11 cellular contexts compared by ENCODE assay signal in the genomic region with DNA sequence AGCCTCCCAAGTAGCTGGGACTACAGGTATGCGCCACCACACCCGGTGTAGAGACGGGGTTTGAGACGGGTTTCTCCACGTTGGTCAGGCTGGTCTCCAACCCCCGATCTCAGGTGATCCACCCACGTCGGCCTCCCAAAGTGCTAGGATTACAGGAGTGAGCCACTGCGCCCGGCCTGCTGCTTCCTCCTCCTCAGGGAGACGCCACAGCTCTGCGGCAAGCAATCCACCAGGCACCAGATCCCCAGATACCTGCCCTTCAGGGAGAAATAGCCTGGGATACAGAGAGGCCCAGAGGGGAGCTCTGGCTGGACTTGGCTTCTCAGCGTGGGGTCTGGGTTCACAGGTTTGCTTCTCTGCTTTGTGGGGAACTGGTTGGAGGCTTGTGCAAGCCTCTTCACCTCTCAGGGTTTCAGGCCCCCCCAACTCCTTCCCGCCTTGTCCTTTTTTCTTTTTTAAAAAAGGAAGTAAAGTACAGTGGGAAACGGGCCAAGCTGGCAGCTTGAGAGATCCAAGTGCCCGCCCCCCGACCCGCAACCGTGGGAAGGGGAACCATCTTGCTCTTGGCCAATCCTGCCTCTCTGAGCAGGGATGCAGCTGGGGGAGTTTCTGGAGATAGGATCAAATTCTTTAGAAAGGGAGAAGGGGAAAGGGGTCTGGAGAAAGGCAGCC. TPM values are rescaled to one million over a fixed set of nuclear protein-coding genes. Genes with fewer than 3 reads are reported as not detected.
A peak's percentile ranks its signal among the peaks of the same experiment; 100 is the strongest.
DNase-seq lines count a peak whose midpoint lies in the region; ATAC-seq and TF ChIP-seq lines count a peak whose summit lies in the region.
"Had no signal": no experiment of that assay in that cellular context is flagged by ENCODE, and none has a peak within 500 bp of the region (broad histone marks: within the 10 kb centered on the region; RNA-seq: fewer than 3 reads in every experiment).

No MANE protein-coding gene starts in this region.

- peaks cover 54% of the 10 kb centered on the region for H3K4me1 ChIP-seq in SJSA1 (replicated peaks)

- no peak for DNase-seq in activated CD4-positive, alpha-beta T cell treated with anti-CD3 and anti-CD28 coated beads, Interleukin-2, amount 10 ng/mL, durations not matched to agents 24 days and 14 days
- DNase-seq in activated CD4-positive, alpha-beta T cell treated with anti-CD3 and anti-CD28 coated beads for 1 hour: no peak
- DNase-seq in SJSA1 (ENCODE audit: low read depth in 1 of 2, low spot score in 2 of 2) (peak in 1 of 2 experiments; percentile 46), glutamatergic neuron (no peak), NCI-H1092 (lab: John Stamatoyannopoulos, UW) (no peak)
- DNase-seq in central memory CD4-positive, alpha-beta T cell: no peak
- DNase-seq: ACHN; effector CD4-positive, alpha-beta T cell; NCI-H82 had no signal

- ATAC-seq in stimulated activated memory B cell treated with anti-CD40 and anti-IgM and Interleukin-4, amounts not matched to agents 10 μg/mL and 1 μg/mL and 100 μg/mL, for 72 hours: no peak
- no peak for ATAC-seq in GM18861 (IDR thresholded peaks at IDR 0.05; ENCODE audit: unreplicated experiment)

- no peaks in the 10 kb centered on the region for H3K27me3 Mint-ChIP-seq in activated CD4-positive, alpha-beta T cell treated with anti-CD3 and anti-CD28 coated beads, Interleukin-2, amount 10 ng/mL, durations not matched to agents 24 days and 14 days
- H3K27me3 Mint-ChIP-seq in glutamatergic neuron (ENCODE audit: unreplicated experiment): peaks cover 18% of the 10 kb centered on the region
- peaks cover 26% of the 10 kb centered on the region for H3K27me3 Mint-ChIP-seq in stimulated activated memory B cell treated with anti-CD40 and anti-IgM and Interleukin-4, amounts not matched to agents 10 μg/mL and 1 μg/mL and 100 μg/mL, for 72 hours

- peak overlapping the region; percentile 90 for H3K4me3 ChIP-seq in SJSA1

- no peak overlapping the region for H3K27ac Mint-ChIP-seq in activated CD4-positive, alpha-beta T cell treated with anti-CD3 and anti-CD28 coated beads, Interleukin-2, amount 10 ng/mL, durations not matched to agents 24 days and 14 days
- no peak overlapping the region for H3K27ac Mint-ChIP-seq in glutamatergic neuron (ENCODE audit: unreplicated experiment)
- no peak overlapping the region for H3K27ac Mint-ChIP-seq in stimulated activated memory B cell treated with anti-CD40 and anti-IgM and Interleukin-4, amounts not matched to agents 10 μg/mL and 1 μg/mL and 100 μg/mL, for 72 hours

- no peak for TF ChIP-seq CTCF in glutamatergic neuron (IDR thresholded peaks at IDR 0.05; ENCODE audit: partially characterized antibody, unreplicated experiment)

- peaks cover 13% of the 10 kb centered on the region for H3K4me1 Mint-ChIP-seq in activated CD4-positive, alpha-beta T cell treated with anti-CD3 and anti-CD28 coated beads, Interleukin-2, amount 10 ng/mL, durations not matched to agents 24 days and 14 days
- peaks cover 9% of the 10 kb centered on the region for H3K4me1 Mint-ChIP-seq in glutamatergic neuron (ENCODE audit: low read depth, unreplicated experiment)
- peaks cover 24% of the 10 kb centered on the region for H3K4me1 Mint-ChIP-seq in stimulated activated memory B cell treated with anti-CD40 and anti-IgM and Interleukin-4, amounts not matched to agents 10 μg/mL and 1 μg/mL and 100 μg/mL, for 72 hours

- peak overlapping the region; percentile 67 for H3K4me3 Mint-ChIP-seq in activated CD4-positive, alpha-beta T cell treated with anti-CD3 and anti-CD28 coated beads, Interleukin-2, amount 10 ng/mL, durations not matched to agents 24 days and 14 days
- H3K4me3 Mint-ChIP-seq in glutamatergic neuron (ENCODE audit: unreplicated experiment): peak overlapping the region; percentile 30
- peak overlapping the region; percentile 56 for H3K4me3 Mint-ChIP-seq in stimulated activated memory B cell treated with anti-CD40 and anti-IgM and Interleukin-4, amounts not matched to agents 10 μg/mL and 1 μg/mL and 100 μg/mL, for 72 hours

- intact Hi-C loops in activated CD4-positive, alpha-beta T cell treated with anti-CD3 and anti-CD28 coated beads, Interleukin-2, amount 10 ng/mL, durations not matched to agents 24 days and 14 days (cut with micrococcal nuclease): loop anchor here (2.0 to 5.0 kb wide), 3 partner anchors 79 to 1576 kb away; partner anchors contain the start of gene TNRC6C

- H3K9me3 ChIP-seq in SJSA1 (replicated peaks): peaks cover 3% of the 10 kb centered on the region; the same call in 1 of the 2 replicates

- H3K27ac ChIP-seq in SJSA1: peak overlapping the region; percentile 93

- peaks cover 45% of the 10 kb centered on the region for H3K36me3 ChIP-seq in SJSA1

- H3K36me3 Mint-ChIP-seq in activated CD4-positive, alpha-beta T cell treated with anti-CD3 and anti-CD28 coated beads, Interleukin-2, amount 10 ng/mL, durations not matched to agents 24 days and 14 days (ENCODE audit: low read depth): peaks cover 4% of the 10 kb centered on the region
- no peaks in the 10 kb centered on the region for H3K36me3 Mint-ChIP-seq in glutamatergic neuron (ENCODE audit: unreplicated experiment)
- H3K36me3 Mint-ChIP-seq in stimulated activated memory B cell treated with anti-CD40 and anti-IgM and Interleukin-4, amounts not matched to agents 10 μg/mL and 1 μg/mL and 100 μg/mL, for 72 hours: no peaks in the 10 kb centered on the region

- no peaks in the 10 kb centered on the region for H3K27me3 ChIP-seq in SJSA1 (replicated peaks)

- H3K9me3 Mint-ChIP-seq in activated CD4-positive, alpha-beta T cell treated with anti-CD3 and anti-CD28 coated beads, Interleukin-2, amount 10 ng/mL, durations not matched to agents 24 days and 14 days: no peaks in the 10 kb centered on the region
- H3K9me3 Mint-ChIP-seq in glutamatergic neuron (ENCODE audit: unreplicated experiment): peaks cover 5% of the 10 kb centered on the region
- H3K9me3 Mint-ChIP-seq in stimulated activated memory B cell treated with anti-CD40 and anti-IgM and Interleukin-4, amounts not matched to agents 10 μg/mL and 1 μg/mL and 100 μg/mL, for 72 hours: no peaks in the 10 kb centered on the region

RNA-seq across cellular contexts. Expression of gene SPHK1, which starts 2.6 kb away (rescaled TPM):
- total RNA-seq in activated CD4-positive, alpha-beta T cell treated with anti-CD3 and anti-CD28 coated beads, Interleukin-2, amount 10 ng/mL, durations not matched to agents 24 days and 14 days: 26.8 and 27.6 TPM in 2 replicates
- 135 and 173 TPM in 2 replicates for total RNA-seq in SJSA1 (2014; rRNA removed; shearing (Covaris generic))
- total RNA-seq in glutamatergic neuron (ENCODE audit: unreplicated experiment): 3.1 TPM

RNA-seq across cellular contexts. Expression of gene PRPSAP1, which starts 28.1 kb away (rescaled TPM):
- 37.2 and 45.2 TPM in 2 replicates for total RNA-seq in activated CD4-positive, alpha-beta T cell treated with anti-CD3 and anti-CD28 coated beads, Interleukin-2, amount 10 ng/mL, durations not matched to agents 24 days and 14 days
- 49.4 and 65.4 TPM in 2 replicates for total RNA-seq in SJSA1 (2014; rRNA removed; shearing (Covaris generic))
- 68.5 TPM for total RNA-seq in glutamatergic neuron (ENCODE audit: unreplicated experiment)
